ENCODE assay signal across 10 cellular contexts in the genomic region with DNA sequence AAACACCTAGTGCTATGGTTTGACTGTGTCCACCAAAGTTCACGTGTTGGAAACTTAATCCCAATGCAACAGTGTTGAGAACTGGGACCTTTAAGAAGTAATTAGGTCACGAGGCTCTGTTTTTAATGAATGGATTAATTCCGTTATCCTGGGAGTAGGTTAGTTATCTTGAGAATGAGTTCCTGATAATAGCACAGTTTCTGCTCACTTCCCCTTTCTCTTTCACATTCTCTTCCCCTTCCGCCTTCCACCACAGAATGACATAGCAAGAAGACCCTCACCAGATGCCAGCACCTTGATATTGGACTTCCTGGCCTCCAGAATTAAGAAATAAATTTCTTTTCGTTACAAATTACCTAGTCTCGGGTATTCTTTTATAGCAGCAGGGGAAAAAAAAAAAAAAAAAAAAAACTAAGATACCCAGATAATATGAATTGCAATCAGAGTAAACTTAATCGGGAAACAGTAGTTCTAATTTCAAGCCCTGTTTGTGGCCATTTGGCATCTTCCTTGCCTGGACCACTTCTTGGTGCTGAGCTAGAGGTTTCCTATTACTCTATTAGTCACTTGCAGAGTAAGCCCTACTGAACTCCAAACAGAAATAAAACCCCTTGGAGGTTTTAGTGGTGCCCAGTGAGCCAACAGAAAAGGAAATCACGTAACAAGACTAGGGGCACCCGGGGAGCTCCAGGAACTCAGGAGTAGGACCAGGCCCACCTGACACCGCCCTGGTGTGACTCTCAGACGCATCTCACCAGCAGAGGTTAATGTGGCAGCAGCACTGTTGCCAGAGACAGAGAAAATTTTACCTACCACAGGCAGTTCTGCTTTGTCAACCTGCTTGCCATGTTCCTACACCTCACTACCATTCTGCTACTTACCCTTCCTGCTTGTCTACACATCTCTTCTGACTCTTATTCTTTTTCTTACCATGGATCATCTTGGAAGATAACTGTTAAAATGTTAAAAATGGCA.
A peak's percentile ranks its signal among the peaks of the same experiment; 100 is the strongest.
DNase-seq lines count a peak whose midpoint lies in the region; ATAC-seq and TF ChIP-seq lines count a peak whose summit lies in the region.
"Had no signal": no experiment of that assay in that cellular context is flagged by ENCODE, and none has a peak within 500 bp of the region (broad histone marks: within the 10 kb centered on the region; RNA-seq: fewer than 3 reads in every experiment).

No MANE protein-coding gene starts in this region.

- intact Hi-C loops in activated CD8-positive, alpha-beta T cell treated with anti-CD3 and anti-CD28 coated beads for 36 hours (cut with micrococcal nuclease), result no loop called here
- intact Hi-C loops in spleen (cut with DNase I; ENCODE audit: low total_unique reads), result no loop called here

- WGBS in spleen, 5 donors, result 19 to 48% (median 29%) methylated on average over 11 of the region's 11 CpGs

- H3K27ac ChIP-seq in spleen, result peak overlapping the region in 6 of 8 donors; percentile 15 to 64 (median 58)
- H3K27ac ChIP-seq: 22Rv1 had no signal

- H3K4me1 ChIP-seq in spleen, result peaks cover 0 to 20% (median 3%) of the 10 kb centered on the region in 6 donors

- no peak for TF ChIP-seq POLR2A in spleen (IDR thresholded peaks at IDR 0.05)

- H3K4me1 Mint-ChIP-seq in activated CD8-positive, alpha-beta T cell treated with anti-CD3 and anti-CD28 coated beads for 36 hours (ENCODE audit: low read depth), result peaks cover 9% of the 10 kb centered on the region
- H3K4me1 Mint-ChIP-seq in HFFc6 (ENCODE audit: low read depth), result no peaks in the 10 kb centered on the region

- H3K27ac Mint-ChIP-seq in activated CD8-positive, alpha-beta T cell treated with anti-CD3 and anti-CD28 coated beads for 36 hours, result no peak overlapping the region
- no peak overlapping the region for H3K27ac Mint-ChIP-seq in HFFc6

- POLR2A ChIA-PET in activated CD8-positive, alpha-beta T cell treated with anti-CD3 and anti-CD28 coated beads for 36 hours (lab: Charles Lee), result no interaction called here

- DNase-seq in DMS 273 (lab: John Stamatoyannopoulos, UW; ENCODE audit: unreplicated experiment) (peak; percentile 43), DMS 273 treated with DMSO at 0.1 percent for 48 hours (lab: John Stamatoyannopoulos, UW) (no peak), LoVo (ENCODE audit: low spot score) (peak; percentile 5), spleen (no peak), HFFc6 (no peak)
- no peak for DNase-seq in activated CD8-positive, alpha-beta T cell treated with anti-CD3 and anti-CD28 coated beads for 36 hours
- DNase-seq in activated naive CD4-positive, alpha-beta T cell treated with Interleukin-2 at 50 U/mL for 16 hours, result no peak
- DNase-seq in NK-92 treated with Interleukin-12 subunit alpha and Interleukin-12 subunit beta, amount 100 ng/mL, for 24 hours (lab: John Stamatoyannopoulos, UW), result no peak
- DNase-seq: NCI-H82 had no signal

- H3K9me3 ChIP-seq in spleen, result no peaks in the 10 kb centered on the region

- no peak for TF ChIP-seq CTCF in activated CD8-positive, alpha-beta T cell treated with anti-CD3 and anti-CD28 coated beads for 36 hours (IDR thresholded peaks at IDR 0.05)
- TF ChIP-seq CTCF in spleen (IDR thresholded peaks at IDR 0.05 in 8 of 11, conservative IDR thresholded peaks at IDR 0.05 in 3 of 11), result no peak
- no peak for TF ChIP-seq CTCF in HFFc6 (IDR thresholded peaks at IDR 0.05)

- peaks cover 1% of the 10 kb centered on the region for H3K9me3 Mint-ChIP-seq in activated CD8-positive, alpha-beta T cell treated with anti-CD3 and anti-CD28 coated beads for 36 hours
- no peaks in the 10 kb centered on the region for H3K9me3 Mint-ChIP-seq in HFFc6

- H3K36me3 ChIP-seq in spleen, result no peaks in the 10 kb centered on the region

- no peak overlapping the region for H3K4me3 Mint-ChIP-seq in activated CD8-positive, alpha-beta T cell treated with anti-CD3 and anti-CD28 coated beads for 36 hours
- no peak overlapping the region for H3K4me3 Mint-ChIP-seq in HFFc6

- H3K4me3 ChIP-seq in spleen, result peak overlapping the region in 1 of 8 donors; percentile 40

- H3K36me3 Mint-ChIP-seq in activated CD8-positive, alpha-beta T cell treated with anti-CD3 and anti-CD28 coated beads for 36 hours (ENCODE audit: low read depth), result no peaks in the 10 kb centered on the region
- no peaks in the 10 kb centered on the region for H3K36me3 Mint-ChIP-seq in HFFc6 (ENCODE audit: low read depth)

- ATAC-seq in activated CD8-positive, alpha-beta T cell treated with anti-CD3 and anti-CD28 coated beads for 36 hours, result peak; percentile 42

- H3K27me3 ChIP-seq in spleen (replicated peaks in 1 of 7), result no peaks in the 10 kb centered on the region

- CTCF ChIA-PET in activated CD8-positive, alpha-beta T cell treated with anti-CD3 and anti-CD28 coated beads for 36 hours (lab: Charles Lee), result no interaction called here

- no peaks in the 10 kb centered on the region for H3K27me3 Mint-ChIP-seq in activated CD8-positive, alpha-beta T cell treated with anti-CD3 and anti-CD28 coated beads for 36 hours
- peaks cover under 1% of the 10 kb centered on the region; the same call in 1 of the 2 replicates for H3K27me3 Mint-ChIP-seq in HFFc6 (ENCODE audit: insufficient read depth)

Comparison
In these comparisons a context has a peak if more than half of its experiments do, and no peak if none do; other contexts are left out.
1. DNase-seq: peak in DMS 273 (single experiment) and LoVo (single experiment); none in DMS 273 treated with DMSO at 0.1 percent for 48 hours (single experiment), activated CD8-positive, alpha-beta T cell treated with anti-CD3 and anti-CD28 coated beads for 36 hours (single experiment), spleen (single experiment), HFFc6 (single experiment), activated naive CD4-positive, alpha-beta T cell treated with Interleukin-2 at 50 U/mL for 16 hours (single experiment) and NK-92 treated with Interleukin-12 subunit alpha and Interleukin-12 subunit beta, amount 100 ng/mL, for 24 hours (single experiment).